Comparison of ENCODE assay signal across 15 cellular contexts in genomic region chr17:6914711-6915110, GRCh38.
DNase-seq lines count a peak whose midpoint lies in the region; ATAC-seq and TF ChIP-seq lines count a peak whose summit lies in the region.
"Had no signal": no experiment of that assay in that cellular context is flagged by ENCODE, and none has a peak within 500 bp of the region (broad histone marks: within the 10 kb centered on the region; RNA-seq: fewer than 3 reads in every experiment).

No MANE protein-coding gene starts in this region.

- H3K27me3 Mint-ChIP-seq in CD4-positive, alpha-beta T cell, result peaks cover 13% of the 10 kb centered on the region

- H3K4me3 ChIP-seq in fibroblast of the aortic adventitia (ENCODE audit: low read depth, low read length), result no peak overlapping the region

- POLR2A ChIA-PET in CD4-positive, alpha-beta T cell (lab: Charles Lee), result interaction anchor here (0.6 to 1.8 kb wide), 4 partner anchors 90 to 131 kb away, joined by 3 to 9 read pairs (median 4); no protein-coding TSS in a partner anchor

- no peak overlapping the region for H3K27ac ChIP-seq in CD4-positive, alpha-beta T cell (ENCODE audit: low read depth, low read length)
- H3K27ac ChIP-seq: epithelial cell of prostate had no signal

- H3K36me3 Mint-ChIP-seq in CD4-positive, alpha-beta T cell (ENCODE audit: low read depth), result no peaks in the 10 kb centered on the region

- H3K9me3 ChIP-seq in CD4-positive, alpha-beta T cell (ENCODE audit: control insufficient read depth, low read length), result no peaks in the 10 kb centered on the region

- ATAC-seq in CD4-positive, alpha-beta T cell (ENCODE audit: poor library complexity), result peak; percentile 59
- ATAC-seq in HG02642 (IDR thresholded peaks at IDR 0.05; ENCODE audit: poor library complexity, unreplicated experiment), result no peak

- H3K9me3 Mint-ChIP-seq in CD4-positive, alpha-beta T cell, result no peaks in the 10 kb centered on the region
- H3K9me3 Mint-ChIP-seq: HFFc6, nephron had no signal

- H3K4me1 Mint-ChIP-seq in CD4-positive, alpha-beta T cell (ENCODE audit: low read depth), result peaks cover 34% of the 10 kb centered on the region
- H3K4me1 Mint-ChIP-seq: nephron had no signal

- no peaks in the 10 kb centered on the region for H3K27me3 ChIP-seq in CD4-positive, alpha-beta T cell (ENCODE audit: control insufficient read depth, insufficient read depth, low read length)

- intact Hi-C loops in CD4-positive, alpha-beta T cell (cut with DNase I, micrococcal nuclease), result loop anchor here (1.0 to 10.0 kb wide), 3 partner anchors 90 to 250 kb away; no protein-coding TSS in a partner anchor

- H3K4me3 Mint-ChIP-seq in CD4-positive, alpha-beta T cell, result peak overlapping the region; percentile 6
- H3K4me3 Mint-ChIP-seq: nephron had no signal

- no peak for TF ChIP-seq CTCF in CD4-positive, alpha-beta T cell (IDR thresholded peaks at IDR 0.05)
- TF ChIP-seq CTCF in fibroblast of the aortic adventitia (IDR thresholded peaks at IDR 0.05; ENCODE audit: insufficient read depth, low read length), result no peak

- H3K27ac Mint-ChIP-seq in CD4-positive, alpha-beta T cell, result no peak overlapping the region
- H3K27ac Mint-ChIP-seq: HFFc6, nephron had no signal

- CTCF ChIA-PET in CD4-positive, alpha-beta T cell (lab: Charles Lee), result interaction anchor here (0.5 to 3.1 kb wide), 6 partner anchors 11 to 138 kb away, joined by 3 to 19 read pairs (median 5); partner anchors contain the start of gene BCL6B

- peak in 2 of 10 experiments; percentile 5 to 53 for DNase-seq in CD4-positive, alpha-beta T cell
- DNase-seq in EH (ENCODE audit: low read depth) (peak; percentile 21), RKO (ENCODE audit: low spot score) (peak; percentile 5), fibroblast of the aortic adventitia (ENCODE audit: low read depth) (peak; percentile 43), AG08396 (ENCODE audit: low spot score) (no peak), SIG-M5 (lab: John Stamatoyannopoulos, UW) (no peak)
- DNase-seq: activated naive CD4-positive, alpha-beta T cell treated with anti-CD3 and anti-CD28 coated beads, Interleukin-2, amount 50 U/mL, for 16 hours; HFFc6; hippocampal formation; NCI-H510A; RPMI8226; T-helper 9 cell had no signal

Comparison
In these comparisons a context has a peak if more than half of its experiments do, and no peak if none do; other contexts are left out.
1. DNase-seq: peak in EH (single experiment), RKO (single experiment) and fibroblast of the aortic adventitia (single experiment); none in AG08396 (single experiment) and SIG-M5 (single experiment).